In genomic region chr17:57597531-57598453, GRCh38 we compare ENCODE assay signal across 8 cellular contexts.
DNase-seq lines count a peak whose midpoint lies in the region; ATAC-seq, FAIRE-seq and TF ChIP-seq lines count a peak whose summit lies in the region.

No MANE protein-coding gene starts in this region.

- H2AFZ ChIP-seq in H9 (ENCODE audit: low read length), result no peak overlapping the region

- H3K14ac ChIP-seq in H9 (ENCODE audit: insufficient read depth, low read length), result no peak overlapping the region

- H3K27me3 Mint-ChIP-seq in H9 (ENCODE audit: low read depth), result no peaks in the 10 kb centered on the region; the same call in 1 of the 2 replicates
- no peaks in the 10 kb centered on the region for H3K27me3 Mint-ChIP-seq in activated T-helper 2 cell treated with anti-CD3 and anti-CD28 coated beads, Interferon-gamma antibody, Interleukin-2, Interleukin-4, amounts not matched to agents 10 μg/mL and 5 μg/mL and 100 μg/mL, durations not matched to agents 14 hours and 24 hours and 36 hours (ENCODE audit: low read depth)

- H4K20me1 ChIP-seq in H9 (ENCODE audit: control insufficient read depth, insufficient read depth, insufficient read length), result no peaks in the 10 kb centered on the region

- H3K4ac ChIP-seq in H9 (ENCODE audit: low read depth, low read length), result no peak overlapping the region

- H3K79me2 ChIP-seq in H9 (ENCODE audit: insufficient read depth, low read length), result no peaks in the 10 kb centered on the region

- H2BK12ac ChIP-seq in H9 (ENCODE audit: insufficient read length, low read depth, low read length), result no peak overlapping the region

- H2BK120ac ChIP-seq in H9 (ENCODE audit: low read depth, low read length, poor library complexity, severe bottlenecking), result no peak overlapping the region

- H4K8ac ChIP-seq in H9 (replicated peaks; ENCODE audit: insufficient read length, low read depth, low read length), result no peak overlapping the region

- peak; percentile 91 for TF ChIP-seq CTCF in H9 (conservative IDR thresholded peaks at IDR 0.05)
- peak; percentile 49 to 71 (median 68) for TF ChIP-seq CTCF in pancreas (IDR thresholded peaks at IDR 0.05)

- peaks cover 32 to 38% of the 10 kb centered on the region in 2 experiments for H3K4me1 Mint-ChIP-seq in H9
- peaks cover 44% of the 10 kb centered on the region for H3K4me1 Mint-ChIP-seq in activated T-helper 2 cell treated with anti-CD3 and anti-CD28 coated beads, Interferon-gamma antibody, Interleukin-2, Interleukin-4, amounts not matched to agents 10 μg/mL and 5 μg/mL and 100 μg/mL, durations not matched to agents 14 hours and 24 hours and 36 hours (ENCODE audit: low read depth)

- H3K9ac ChIP-seq in H9 (ENCODE audit: extremely low read depth, insufficient read length, low read length), result no peak overlapping the region

- H3K4me1 ChIP-seq in H9 (ENCODE audit: insufficient read depth, low read length) (no peaks in the 10 kb centered on the region; the same call in 1 of the 2 replicates), pancreas (peaks cover 4 to 12% (median 10%) of the 10 kb centered on the region in 3 donors)

- intact Hi-C loops in activated T-helper 2 cell treated with anti-CD3 and anti-CD28 coated beads, Interferon-gamma antibody, Interleukin-2, Interleukin-4, amounts not matched to agents 10 μg/mL and 5 μg/mL and 100 μg/mL, durations not matched to agents 14 hours and 24 hours and 36 hours (cut with micrococcal nuclease), result no loop called here
- intact Hi-C loops in pancreas (cut with DNase I), result no loop called here

- peak overlapping the region in 1 of 3 experiments; percentile 23; a peak in 2 of 7 replicates for H3K27ac Mint-ChIP-seq in H9
- peak overlapping the region; percentile 30 for H3K27ac Mint-ChIP-seq in activated T-helper 2 cell treated with anti-CD3 and anti-CD28 coated beads, Interferon-gamma antibody, Interleukin-2, Interleukin-4, amounts not matched to agents 10 μg/mL and 5 μg/mL and 100 μg/mL, durations not matched to agents 14 hours and 24 hours and 36 hours

- no CpG with 5 or more reads among the region's 8 CpGs for WGBS in H9 (ENCODE audit: extremely low coverage, insufficient read length, low lambda C conversion rate)
- WGBS in pancreas, 2 donors, result 38 to 40% methylated on average over 8 of the region's 8 CpGs

- H2AK5ac ChIP-seq in H9 (ENCODE audit: insufficient read length, low read length), result no peak overlapping the region

- no peak overlapping the region for H2BK15ac ChIP-seq in H9 (ENCODE audit: low read depth, low read length)

- H3K36me3 Mint-ChIP-seq in H9 (ENCODE audit: insufficient read depth in 1 of 3, low read depth in 3 of 3), result peaks cover 3 to 16% (median 6%) of the 10 kb centered on the region in 3 experiments; a peak in 4 of 7 replicates
- peaks cover 48% of the 10 kb centered on the region for H3K36me3 Mint-ChIP-seq in activated T-helper 2 cell treated with anti-CD3 and anti-CD28 coated beads, Interferon-gamma antibody, Interleukin-2, Interleukin-4, amounts not matched to agents 10 μg/mL and 5 μg/mL and 100 μg/mL, durations not matched to agents 14 hours and 24 hours and 36 hours (ENCODE audit: low read depth)

- H3K36me3 ChIP-seq in pancreas, result no peaks in the 10 kb centered on the region

- peak; percentile 31 for DNase-seq in CMK (ENCODE audit: low read depth)
- peak; percentile 83 for DNase-seq in H9
- DNase-seq in NCI-H526 (lab: John Stamatoyannopoulos, UW), result peak; percentile 82 to 93
- no peak for DNase-seq in activated T-helper 2 cell treated with anti-CD3 and anti-CD28 coated beads, Interferon-gamma antibody, Interleukin-2, Interleukin-4, amounts not matched to agents 10 μg/mL and 5 μg/mL and 100 μg/mL, durations not matched to agents 14 hours and 24 hours and 36 hours (ENCODE audit: low spot score)
- DNase-seq in glomerular visceral epithelial cell (ENCODE audit: extremely low spot score), result peak; percentile 63
- DNase-seq in pancreas, result peak in 5 of 6 donors; percentile 54 to 72 (median 62)
- DNase-seq in NOMO-1 treated with DMSO at 0.1 percent for 48 hours (lab: John Stamatoyannopoulos, UW; ENCODE audit: unreplicated experiment), result no peak

- H3K4me3 Mint-ChIP-seq in H9, result no peak overlapping the region
- H3K4me3 Mint-ChIP-seq in activated T-helper 2 cell treated with anti-CD3 and anti-CD28 coated beads, Interferon-gamma antibody, Interleukin-2, Interleukin-4, amounts not matched to agents 10 μg/mL and 5 μg/mL and 100 μg/mL, durations not matched to agents 14 hours and 24 hours and 36 hours (ENCODE audit: low read depth), result no peak overlapping the region

- no peak for FAIRE-seq in pancreas (lab: Jason Lieb, UNC)

- no peak overlapping the region for H3K27ac ChIP-seq in H9 (ENCODE audit: insufficient read length, low read depth, low read length)
- H3K27ac ChIP-seq in pancreas, result peak overlapping the region in 1 of 4 donors; percentile 18

- H2BK5ac ChIP-seq in H9 (ENCODE audit: insufficient read length, low read length), result no peak overlapping the region

- no peak overlapping the region for H3K23ac ChIP-seq in H9 (ENCODE audit: insufficient read length, low read depth, low read length)

- no peaks in the 10 kb centered on the region for H3K27me3 ChIP-seq in H9 (ENCODE audit: insufficient read depth, low read length)
- H3K27me3 ChIP-seq in pancreas, result no peaks in the 10 kb centered on the region

- H3T11ph ChIP-seq in H9 (ENCODE audit: low read length), result no peak overlapping the region

- no peak overlapping the region for H3K56ac ChIP-seq in H9 (ENCODE audit: insufficient read length, low read depth, low read length)

- H4K5ac ChIP-seq in H9 (ENCODE audit: insufficient read length, low read depth, low read length), result no peak overlapping the region

- no peak overlapping the region for H4K91ac ChIP-seq in H9 (ENCODE audit: insufficient read length, low read depth, low read length)

- no peak overlapping the region for H2BK20ac ChIP-seq in H9 (ENCODE audit: low read depth, low read length, poor library complexity, severe bottlenecking)

- H3K9me3 Mint-ChIP-seq in H9, result peaks cover 0 to 8% of the 10 kb centered on the region in 2 experiments; a peak in 1 of 5 replicates
- H3K9me3 Mint-ChIP-seq in activated T-helper 2 cell treated with anti-CD3 and anti-CD28 coated beads, Interferon-gamma antibody, Interleukin-2, Interleukin-4, amounts not matched to agents 10 μg/mL and 5 μg/mL and 100 μg/mL, durations not matched to agents 14 hours and 24 hours and 36 hours, result peaks cover 7% of the 10 kb centered on the region

- H3K79me1 ChIP-seq in H9 (ENCODE audit: insufficient read depth, low read depth, low read length, poor library complexity, severe bottlenecking), result no peaks in the 10 kb centered on the region

- no peaks in the 10 kb centered on the region for H3K23me2 ChIP-seq in H9 (ENCODE audit: insufficient read length, low read depth, low read length, poor library complexity, severe bottlenecking)

- no peak overlapping the region for H3K18ac ChIP-seq in H9 (ENCODE audit: insufficient read length, low read depth, low read length)

- ATAC-seq in pancreas (peak; percentile 85 to 94 (median 90)), HG03521 (IDR thresholded peaks at IDR 0.05; ENCODE audit: unreplicated experiment) (no peak)

- no peak overlapping the region for H3K4me3 ChIP-seq in pancreas

- H3K9me3 ChIP-seq in H9 (ENCODE audit: control insufficient read depth, low read depth, low read length) (no peaks in the 10 kb centered on the region), pancreas (no peaks in the 10 kb centered on the region)

- H3K4me2 ChIP-seq in H9 (ENCODE audit: insufficient read depth, insufficient read length, low read length), result no peak overlapping the region

Comparison
In these comparisons a context has a peak if more than half of its experiments do, and no peak if none do; other contexts are left out.
1. DNase-seq: peak in CMK (single experiment), H9 (single experiment), NCI-H526 (2 of 2), glomerular visceral epithelial cell (single experiment) and pancreas (5 of 6); none in activated T-helper 2 cell treated with anti-CD3 and anti-CD28 coated beads, Interferon-gamma antibody, Interleukin-2, Interleukin-4, amounts not matched to agents 10 μg/mL and 5 μg/mL and 100 μg/mL, durations not matched to agents 14 hours and 24 hours and 36 hours (single experiment) and NOMO-1 treated with DMSO at 0.1 percent for 48 hours (single experiment).